1 cellular context compared by ENCODE assay signal in the genomic region with DNA sequence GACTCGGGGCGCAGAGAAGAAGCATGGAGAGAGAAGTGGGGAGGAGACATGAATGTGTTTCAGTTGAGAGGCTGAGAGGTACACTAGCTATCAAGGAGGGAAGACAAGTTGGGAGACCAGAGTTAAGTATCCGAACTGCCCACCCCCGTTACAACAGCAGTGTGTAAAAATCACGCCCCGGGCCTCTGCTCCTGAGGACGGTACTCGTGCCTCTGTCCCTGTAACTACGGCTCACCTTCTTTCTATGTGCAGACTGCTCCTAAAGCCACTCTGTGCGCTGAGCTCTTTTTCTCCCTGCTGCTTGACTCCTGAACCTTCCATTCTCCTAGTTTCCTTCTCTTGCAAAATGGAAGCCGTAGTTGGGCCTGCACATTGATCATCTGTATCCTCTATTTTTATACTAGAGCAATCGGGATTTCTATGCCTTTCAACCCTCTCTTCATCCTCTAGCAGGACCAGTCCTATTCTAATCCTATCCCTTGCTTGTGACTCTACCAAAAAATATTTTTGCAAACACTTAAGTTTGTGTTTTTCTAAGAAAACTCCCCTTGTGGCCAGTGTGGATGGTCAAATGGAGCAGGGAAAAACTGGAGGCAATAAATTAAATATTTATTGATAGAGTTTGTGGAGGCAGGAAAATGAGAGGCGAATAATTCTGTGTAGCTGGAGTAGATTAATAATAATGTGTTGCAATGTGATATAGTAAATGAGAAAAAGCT.
TF ChIP-seq lines count a peak whose summit lies in the region.

No MANE protein-coding gene starts in this region.

TF ChIP-seq in HEK293, 187 proteins besides CTCF, POLR2A, EP300 and RAD21 (continued from another document):
- TF ChIP-seq PRDM10 (tag by site-specific recombination; IDR thresholded peaks at IDR 0.05), result peak; percentile 73
- TF ChIP-seq, protein P1, sequence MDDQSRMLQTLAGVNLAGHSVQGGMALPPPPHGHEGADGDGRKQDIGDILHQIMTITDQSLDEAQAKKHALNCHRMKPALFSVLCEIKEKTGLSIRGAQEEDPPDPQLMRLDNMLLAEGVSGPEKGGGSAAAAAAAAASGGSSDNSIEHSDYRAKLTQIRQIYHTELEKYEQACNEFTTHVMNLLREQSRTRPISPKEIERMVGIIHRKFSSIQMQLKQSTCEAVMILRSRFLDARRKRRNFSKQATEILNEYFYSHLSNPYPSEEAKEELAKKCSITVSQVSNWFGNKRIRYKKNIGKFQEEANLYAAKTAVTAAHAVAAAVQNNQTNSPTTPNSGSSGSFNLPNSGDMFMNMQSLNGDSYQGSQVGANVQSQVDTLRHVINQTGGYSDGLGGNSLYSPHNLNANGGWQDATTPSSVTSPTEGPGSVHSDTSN (CRISPR knock-in tag; IDR thresholded peaks at IDR 0.05), result no peak
- no peak for TF ChIP-seq ZNF221 (tag by site-specific recombination; IDR thresholded peaks at IDR 0.05; ENCODE audit: borderline replicate concordance)
- TF ChIP-seq ZEB2 (tag by site-specific recombination; IDR thresholded peaks at IDR 0.05), result no peak
- 0 out of 2 replicates have a peak, but pooled peaks have one; percentile 1 for TF ChIP-seq ZBTB11 (tag by site-specific recombination; conservative IDR thresholded peaks at IDR 0.05; ENCODE audit: low read depth)
- TF ChIP-seq ZNF114 (tag by site-specific recombination; IDR thresholded peaks at IDR 0.05), result no peak
- TF ChIP-seq, protein P2, sequence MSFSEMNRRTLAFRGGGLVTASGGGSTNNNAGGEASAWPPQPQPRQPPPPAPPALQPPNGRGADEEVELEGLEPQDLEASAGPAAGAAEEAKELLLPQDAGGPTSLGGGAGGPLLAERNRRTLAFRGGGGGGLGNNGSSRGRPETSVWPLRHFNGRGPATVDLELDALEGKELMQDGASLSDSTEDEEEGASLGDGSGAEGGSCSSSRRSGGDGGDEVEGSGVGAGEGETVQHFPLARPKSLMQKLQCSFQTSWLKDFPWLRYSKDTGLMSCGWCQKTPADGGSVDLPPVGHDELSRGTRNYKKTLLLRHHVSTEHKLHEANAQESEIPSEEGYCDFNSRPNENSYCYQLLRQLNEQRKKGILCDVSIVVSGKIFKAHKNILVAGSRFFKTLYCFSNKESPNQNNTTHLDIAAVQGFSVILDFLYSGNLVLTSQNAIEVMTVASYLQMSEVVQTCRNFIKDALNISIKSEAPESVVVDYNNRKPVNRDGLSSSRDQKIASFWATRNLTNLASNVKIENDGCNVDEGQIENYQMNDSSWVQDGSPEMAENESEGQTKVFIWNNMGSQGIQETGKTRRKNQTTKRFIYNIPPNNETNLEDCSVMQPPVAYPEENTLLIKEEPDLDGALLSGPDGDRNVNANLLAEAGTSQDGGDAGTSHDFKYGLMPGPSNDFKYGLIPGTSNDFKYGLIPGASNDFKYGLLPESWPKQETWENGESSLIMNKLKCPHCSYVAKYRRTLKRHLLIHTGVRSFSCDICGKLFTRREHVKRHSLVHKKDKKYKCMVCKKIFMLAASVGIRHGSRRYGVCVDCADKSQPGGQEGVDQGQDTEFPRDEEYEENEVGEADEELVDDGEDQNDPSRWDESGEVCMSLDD (tag by site-specific recombination; IDR thresholded peaks at IDR 0.05), result 0 out of 2 replicates have a peak, but pooled peaks have one; percentile 21
TF ChIP-seq in HEK293: peak in this region for 3.
